ENCODE assay signal across 20 cellular contexts in the genomic region with DNA sequence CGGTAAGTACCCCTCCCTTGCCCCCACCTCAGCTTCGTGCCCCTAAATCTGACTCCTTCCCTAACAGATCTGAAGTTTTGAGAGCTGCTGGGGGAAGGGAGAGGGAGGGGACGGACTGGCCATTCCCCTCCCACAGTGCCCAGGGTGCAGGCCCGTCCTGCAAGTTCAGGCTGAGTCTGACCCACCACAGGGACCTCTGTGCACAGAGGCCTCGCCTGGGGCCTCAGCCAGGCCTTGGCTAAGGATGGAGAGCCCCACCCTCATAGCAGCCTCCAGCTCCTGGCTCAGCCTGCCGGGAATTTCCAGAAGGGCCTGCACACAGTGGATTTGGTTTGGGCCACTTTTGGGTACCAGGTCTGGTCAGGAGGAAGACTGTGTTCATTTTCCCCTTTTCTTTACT. TPM values are rescaled to one million over a fixed set of nuclear protein-coding genes. Genes with fewer than 3 reads are reported as not detected.
DNase-seq lines count a peak whose midpoint lies in the region; FAIRE-seq and TF ChIP-seq lines count a peak whose summit lies in the region.
"Had no signal": no experiment of that assay in that cellular context is flagged by ENCODE, and none has a peak within 500 bp of the region (broad histone marks: within the 10 kb centered on the region; RNA-seq: fewer than 3 reads in every experiment).

No MANE protein-coding gene starts in this region.

- H3K9me3 Mint-ChIP-seq in T-helper 2 cell treated with Interferon-gamma antibody and Interleukin-4, amounts not matched to agents 5 μg/mL and 100 μg/mL, for 36 hours, result no peaks in the 10 kb centered on the region
- H3K9me3 Mint-ChIP-seq: dendritic cell treated with granulocyte-macrophage colony-stimulating factor and Interleukin-4, amounts not matched to agents 40 ng/mL and 50 ng/mL, for 4 days had no signal

- no peaks in the 10 kb centered on the region for H4K20me1 ChIP-seq in mammary epithelial cell (ENCODE audit: insufficient read depth, low read length)

- FAIRE-seq in kidney (lab: Jason Lieb, UNC), result no peak
- FAIRE-seq: astrocyte, RCC 7860 had no signal

- no peaks in the 10 kb centered on the region for H3K9me3 ChIP-seq in mammary epithelial cell (replicated peaks; ENCODE audit: insufficient read depth, low read length)
- no peaks in the 10 kb centered on the region for H3K9me3 ChIP-seq in kidney (ENCODE audit: control insufficient read depth in 1 of 2, low read length in 2 of 2)
- H3K9me3 ChIP-seq in tibial artery, result no peaks in the 10 kb centered on the region
- H3K9me3 ChIP-seq: HAP-1, prostate gland had no signal

- no TSS peak for BruUV-seq in mammary epithelial cell (replicated peaks; lab: Mats Ljungman, UMichigan)

- H3K27ac Mint-ChIP-seq in T-helper 2 cell treated with Interferon-gamma antibody and Interleukin-4, amounts not matched to agents 5 μg/mL and 100 μg/mL, for 36 hours, result peak overlapping the region; percentile 64
- H3K27ac Mint-ChIP-seq: dendritic cell treated with granulocyte-macrophage colony-stimulating factor and Interleukin-4, amounts not matched to agents 40 ng/mL and 50 ng/mL, for 4 days had no signal

- H3K9ac ChIP-seq in mammary epithelial cell (ENCODE audit: insufficient read depth, low read length) (no peak overlapping the region), kidney (ENCODE audit: low read length in 2 of 2) (no peak overlapping the region)

- no peaks in the 10 kb centered on the region for H3K79me2 ChIP-seq in mammary epithelial cell (ENCODE audit: insufficient read depth, low read length)

- H3K4me3 Mint-ChIP-seq in T-helper 2 cell treated with Interferon-gamma antibody and Interleukin-4, amounts not matched to agents 5 μg/mL and 100 μg/mL, for 36 hours, result no peak overlapping the region
- H3K4me3 Mint-ChIP-seq: dendritic cell treated with granulocyte-macrophage colony-stimulating factor and Interleukin-4, amounts not matched to agents 40 ng/mL and 50 ng/mL, for 4 days had no signal

- in situ Hi-C loops in mammary epithelial cell (cut with MboI; ENCODE audit: low sequenced_read_pairs in 2 of 2), result no loop called here

- H3K4me1 ChIP-seq in mammary epithelial cell (ENCODE audit: insufficient read depth, low read length) (peaks cover 10% of the 10 kb centered on the region), kidney (ENCODE audit: control insufficient read depth in 1 of 2, insufficient read depth in 1 of 2, low read depth in 1 of 2, low read length in 2 of 2) (no peaks in the 10 kb centered on the region), tibial artery (no peaks in the 10 kb centered on the region)
- H3K4me1 ChIP-seq: HAP-1, prostate gland had no signal

- H3K4me1 Mint-ChIP-seq in T-helper 2 cell treated with Interferon-gamma antibody and Interleukin-4, amounts not matched to agents 5 μg/mL and 100 μg/mL, for 36 hours (ENCODE audit: low read depth), result peaks cover 17% of the 10 kb centered on the region

- CTCF ChIA-PET in mammary epithelial cell (lab: Charles Lee; ENCODE audit: low non-redundant PET) (no interaction called here), HEK293T (lab: Yijun Ruan, JAX) (interaction anchor here (0.9 kb wide), 1 partner anchor 11 kb away, joined by 4 read pairs; no protein-coding TSS in a partner anchor)

- H2AFZ ChIP-seq in mammary epithelial cell (ENCODE audit: low read depth, low read length), result no peak overlapping the region

- dilution Hi-C loops in mammary epithelial cell (cut with HindIII; ENCODE audit: low sequenced_read_pairs), result no loop called here

- H3K36me3 Mint-ChIP-seq in T-helper 2 cell treated with Interferon-gamma antibody and Interleukin-4, amounts not matched to agents 5 μg/mL and 100 μg/mL, for 36 hours (ENCODE audit: low read depth), result peaks cover 6% of the 10 kb centered on the region

- H3K4me2 ChIP-seq in mammary epithelial cell (ENCODE audit: insufficient read depth, low read depth, low read length), result no peak overlapping the region

- H3K27me3 ChIP-seq in mammary epithelial cell (ENCODE audit: insufficient read depth, low read length) (peaks cover 2% of the 10 kb centered on the region), tibial artery (no peaks in the 10 kb centered on the region)

- WGBS in mammary epithelial cell (ENCODE audit: low coverage, missing lambda C conversion rate), result 0% methylated on average over 3 of the region's 6 CpGs

- TF ChIP-seq CTCF in mammary epithelial cell (conservative IDR thresholded peaks at IDR 0.05 in 1 of 2, IDR thresholded peaks at IDR 0.05 in 1 of 2; ENCODE audit: extremely low read depth in 1 of 2, insufficient read depth in 1 of 2, low read depth in 1 of 2, low read length in 2 of 2) (no peak), kidney (IDR thresholded peaks at IDR 0.05; ENCODE audit: borderline replicate concordance, extremely low read depth, insufficient read depth) (no peak), tibial artery (IDR thresholded peaks at IDR 0.05) (no peak)

- POLR2A ChIA-PET in HEK293T (lab: Yijun Ruan, JAX), result no interaction called here

- no peaks in the 10 kb centered on the region for H3K27me3 Mint-ChIP-seq in T-helper 2 cell treated with Interferon-gamma antibody and Interleukin-4, amounts not matched to agents 5 μg/mL and 100 μg/mL, for 36 hours (ENCODE audit: low read depth)
- H3K27me3 Mint-ChIP-seq: dendritic cell treated with granulocyte-macrophage colony-stimulating factor and Interleukin-4, amounts not matched to agents 40 ng/mL and 50 ng/mL, for 4 days had no signal

- H3K4me3 ChIP-seq in mammary epithelial cell (replicated peaks in 1 of 3; ENCODE audit: insufficient read depth in 1 of 3, low read depth in 2 of 3, low read length in 3 of 3) (no peak overlapping the region), kidney (ENCODE audit: low read length in 2 of 2) (no peak overlapping the region), tibial artery (no peak overlapping the region)
- H3K4me3 ChIP-seq: HAP-1, prostate gland had no signal

- no peak for DNase-seq in T-helper 2 cell treated with Interferon-gamma antibody and Interleukin-4, amounts not matched to agents 5 μg/mL and 100 μg/mL, for 36 hours (ENCODE audit: low spot score)
- DNase-seq in T-helper 2 cell (no peak), mammary epithelial cell (peak; percentile 31), kidney (peak; percentile 87), tibial artery (peak; percentile 61 to 69), CD1c-positive myeloid dendritic cell (ENCODE audit: extremely low spot score) (no peak), HEK293T (ENCODE audit: extremely low spot score) (no peak), NCI-H1436 treated with DMSO at 0.1 percent for 48 hours (lab: John Stamatoyannopoulos, UW) (no peak)
- DNase-seq: activated gamma-delta T cell treated with Interleukin-2 at 50 U/mL for 16 hours, EL, erythroblast, kidney glomerular epithelial cell, NCI-H2081 treated with DMSO at 0.1 percent for 48 hours, SW 1271 had no signal

- H3K36me3 ChIP-seq in mammary epithelial cell (ENCODE audit: insufficient read depth, low read length) (no peaks in the 10 kb centered on the region), kidney (ENCODE audit: control insufficient read depth in 1 of 2, insufficient read depth in 2 of 2, low read length in 2 of 2) (no peaks in the 10 kb centered on the region), tibial artery (no peaks in the 10 kb centered on the region)
- H3K36me3 ChIP-seq: HAP-1, prostate gland had no signal

- H3K27ac ChIP-seq in mammary epithelial cell (ENCODE audit: insufficient read depth, low read depth, low read length), result no peak overlapping the region
- H3K27ac ChIP-seq in kidney (ENCODE audit: low read depth in 2 of 2, low read length in 2 of 2), result no peak overlapping the region
- H3K27ac ChIP-seq in tibial artery, result no peak overlapping the region
- H3K27ac ChIP-seq: 22Rv1, prostate gland had no signal

- intact Hi-C loops in mammary epithelial cell (cut with micrococcal nuclease) (no loop called here), kidney (cut with DNase I) (no loop called here), tibial artery (cut with DNase I; ENCODE audit: low total_unique reads) (no loop called here)

TF ChIP-seq in HEK293T, 16 proteins besides CTCF, POLR2A, EP300 and RAD21:
- no peak for TF ChIP-seq TARDBP (IDR thresholded peaks at IDR 0.05)
- no peak for TF ChIP-seq ARNT (IDR thresholded peaks at IDR 0.05)
- no peak for TF ChIP-seq FOXK2 (IDR thresholded peaks at IDR 0.05)
- no peak for TF ChIP-seq NFRKB (IDR thresholded peaks at IDR 0.05)
- TF ChIP-seq FOXA1 (IDR thresholded peaks at IDR 0.05), result no peak
- TF ChIP-seq, protein P1, sequence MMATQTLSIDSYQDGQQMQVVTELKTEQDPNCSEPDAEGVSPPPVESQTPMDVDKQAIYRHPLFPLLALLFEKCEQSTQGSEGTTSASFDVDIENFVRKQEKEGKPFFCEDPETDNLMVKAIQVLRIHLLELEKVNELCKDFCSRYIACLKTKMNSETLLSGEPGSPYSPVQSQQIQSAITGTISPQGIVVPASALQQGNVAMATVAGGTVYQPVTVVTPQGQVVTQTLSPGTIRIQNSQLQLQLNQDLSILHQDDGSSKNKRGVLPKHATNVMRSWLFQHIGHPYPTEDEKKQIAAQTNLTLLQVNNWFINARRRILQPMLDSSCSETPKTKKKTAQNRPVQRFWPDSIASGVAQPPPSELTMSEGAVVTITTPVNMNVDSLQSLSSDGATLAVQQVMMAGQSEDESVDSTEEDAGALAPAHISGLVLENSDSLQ (IDR thresholded peaks at IDR 0.05), result no peak
- TF ChIP-seq SUZ12 (IDR thresholded peaks at IDR 0.05), result no peak
- no peak for TF ChIP-seq ELF4 (IDR thresholded peaks at IDR 0.05)
- TF ChIP-seq L3MBTL2 (conservative IDR thresholded peaks at IDR 0.05), result no peak
- TF ChIP-seq FOXM1 (IDR thresholded peaks at IDR 0.05; ENCODE audit: borderline replicate concordance), result no peak
- TF ChIP-seq BHLHE40 (IDR thresholded peaks at IDR 0.05; ENCODE audit: borderline replicate concordance), result no peak

RNA-seq across cellular contexts. Expression of a gene that starts 31.2 kb away (rescaled TPM):
- total RNA-seq in mammary epithelial cell (under 1 TPM; under 0.01 to 0.09 TPM), kidney (47.1 TPM)
- polyA plus RNA-seq in mammary epithelial cell (0.08 TPM), kidney (ENCODE audit: insufficient read depth, low read depth, low replicate concordance) (7.7 TPM)
- not detected for polyA minus RNA-seq in mammary epithelial cell

Comparison
In these comparisons a context has a peak if more than half of its experiments do, and no peak if none do; other contexts are left out.
1. DNase-seq: peak in mammary epithelial cell (single experiment), kidney (single experiment) and tibial artery (2 of 2); none in T-helper 2 cell treated with Interferon-gamma antibody and Interleukin-4, amounts not matched to agents 5 μg/mL and 100 μg/mL, for 36 hours (single experiment), T-helper 2 cell (0 of 5), CD1c-positive myeloid dendritic cell (single experiment), HEK293T (single experiment) and NCI-H1436 treated with DMSO at 0.1 percent for 48 hours (single experiment).
2. RNA of a gene that starts 31.2 kb away (total RNA-seq): 47.1 TPM in kidney (single experiment); under 0.01 to 0.09 TPM in mammary epithelial cell; every median in the first group is over 10 times any median in the second.